In genomic region chr2:21024722-21025389, GRCh38 we compare ENCODE assay signal across 1 cellular context.
TF ChIP-seq lines count a peak whose summit lies in the region.

No MANE protein-coding gene starts in this region.

TF ChIP-seq in HepG2, 621 proteins besides CTCF, POLR2A, EP300 and RAD21 (continued from another document):
- TF ChIP-seq, protein P1, sequence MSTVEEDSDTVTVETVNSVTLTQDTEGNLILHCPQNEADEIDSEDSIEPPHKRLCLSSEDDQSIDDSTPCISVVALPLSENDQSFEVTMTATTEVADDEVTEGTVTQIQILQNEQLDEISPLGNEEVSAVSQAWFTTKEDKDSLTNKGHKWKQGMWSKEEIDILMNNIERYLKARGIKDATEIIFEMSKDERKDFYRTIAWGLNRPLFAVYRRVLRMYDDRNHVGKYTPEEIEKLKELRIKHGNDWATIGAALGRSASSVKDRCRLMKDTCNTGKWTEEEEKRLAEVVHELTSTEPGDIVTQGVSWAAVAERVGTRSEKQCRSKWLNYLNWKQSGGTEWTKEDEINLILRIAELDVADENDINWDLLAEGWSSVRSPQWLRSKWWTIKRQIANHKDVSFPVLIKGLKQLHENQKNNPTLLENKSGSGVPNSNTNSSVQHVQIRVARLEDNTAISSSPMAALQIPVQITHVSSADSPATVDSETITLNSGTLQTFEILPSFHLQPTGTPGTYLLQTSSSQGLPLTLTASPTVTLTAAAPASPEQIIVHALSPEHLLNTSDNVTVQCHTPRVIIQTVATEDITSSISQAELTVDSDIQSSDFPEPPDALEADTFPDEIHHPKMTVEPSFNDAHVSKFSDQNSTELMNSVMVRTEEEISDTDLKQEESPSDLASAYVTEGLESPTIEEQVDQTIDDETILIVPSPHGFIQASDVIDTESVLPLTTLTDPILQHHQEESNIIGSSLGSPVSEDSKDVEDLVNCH (CRISPR knock-in tag; IDR thresholded peaks at IDR 0.05), result no peak
- TF ChIP-seq ZFP1 (CRISPR knock-in tag; IDR thresholded peaks at IDR 0.05) (no peak), TOPORS (CRISPR knock-in tag; IDR thresholded peaks at IDR 0.05) (0 out of 2 replicates have a peak, but pooled peaks have one; percentile 27), ESRRA (CRISPR knock-in tag; IDR thresholded peaks at IDR 0.05; ENCODE audit: low read depth) (no peak), ZNF205 (CRISPR knock-in tag; IDR thresholded peaks at IDR 0.05) (no peak), SIN3A (IDR thresholded peaks at IDR 0.05; ENCODE audit: borderline replicate concordance, low read depth, low read length) (0 out of 2 replicates have a peak, but pooled peaks have one; percentile 23), ARID2 (CRISPR knock-in tag; IDR thresholded peaks at IDR 0.05; ENCODE audit: borderline replicate concordance) (0 out of 2 replicates have a peak, but pooled peaks have one; percentile 15), NR2C2 (CRISPR knock-in tag; IDR thresholded peaks at IDR 0.05; ENCODE audit: borderline replicate concordance) (no peak), KDM3A (CRISPR knock-in tag; IDR thresholded peaks at IDR 0.05; ENCODE audit: low read depth) (no peak), SSRP1 (CRISPR knock-in tag; IDR thresholded peaks at IDR 0.05) (peak; percentile 87; the same call in 1 of the 2 replicates), ZBTB21 (CRISPR knock-in tag; IDR thresholded peaks at IDR 0.05) (no peak), GABPB1 (CRISPR knock-in tag; IDR thresholded peaks at IDR 0.05) (0 out of 2 replicates have a peak, but pooled peaks have one; percentile 7), HOXA7 (CRISPR knock-in tag; IDR thresholded peaks at IDR 0.05) (no peak), AHR (CRISPR knock-in tag; IDR thresholded peaks at IDR 0.05) (no peak), SMYD3 (CRISPR knock-in tag; IDR thresholded peaks at IDR 0.05) (no peak), ZNF841 (CRISPR knock-in tag; IDR thresholded peaks at IDR 0.05; ENCODE audit: borderline replicate concordance) (no peak), TCF7L2 (IDR thresholded peaks at IDR 0.05; ENCODE audit: low read depth, low read length) (no peak), ZNF709 (CRISPR knock-in tag; IDR thresholded peaks at IDR 0.05) (no peak)
- TF ChIP-seq, protein P2, sequence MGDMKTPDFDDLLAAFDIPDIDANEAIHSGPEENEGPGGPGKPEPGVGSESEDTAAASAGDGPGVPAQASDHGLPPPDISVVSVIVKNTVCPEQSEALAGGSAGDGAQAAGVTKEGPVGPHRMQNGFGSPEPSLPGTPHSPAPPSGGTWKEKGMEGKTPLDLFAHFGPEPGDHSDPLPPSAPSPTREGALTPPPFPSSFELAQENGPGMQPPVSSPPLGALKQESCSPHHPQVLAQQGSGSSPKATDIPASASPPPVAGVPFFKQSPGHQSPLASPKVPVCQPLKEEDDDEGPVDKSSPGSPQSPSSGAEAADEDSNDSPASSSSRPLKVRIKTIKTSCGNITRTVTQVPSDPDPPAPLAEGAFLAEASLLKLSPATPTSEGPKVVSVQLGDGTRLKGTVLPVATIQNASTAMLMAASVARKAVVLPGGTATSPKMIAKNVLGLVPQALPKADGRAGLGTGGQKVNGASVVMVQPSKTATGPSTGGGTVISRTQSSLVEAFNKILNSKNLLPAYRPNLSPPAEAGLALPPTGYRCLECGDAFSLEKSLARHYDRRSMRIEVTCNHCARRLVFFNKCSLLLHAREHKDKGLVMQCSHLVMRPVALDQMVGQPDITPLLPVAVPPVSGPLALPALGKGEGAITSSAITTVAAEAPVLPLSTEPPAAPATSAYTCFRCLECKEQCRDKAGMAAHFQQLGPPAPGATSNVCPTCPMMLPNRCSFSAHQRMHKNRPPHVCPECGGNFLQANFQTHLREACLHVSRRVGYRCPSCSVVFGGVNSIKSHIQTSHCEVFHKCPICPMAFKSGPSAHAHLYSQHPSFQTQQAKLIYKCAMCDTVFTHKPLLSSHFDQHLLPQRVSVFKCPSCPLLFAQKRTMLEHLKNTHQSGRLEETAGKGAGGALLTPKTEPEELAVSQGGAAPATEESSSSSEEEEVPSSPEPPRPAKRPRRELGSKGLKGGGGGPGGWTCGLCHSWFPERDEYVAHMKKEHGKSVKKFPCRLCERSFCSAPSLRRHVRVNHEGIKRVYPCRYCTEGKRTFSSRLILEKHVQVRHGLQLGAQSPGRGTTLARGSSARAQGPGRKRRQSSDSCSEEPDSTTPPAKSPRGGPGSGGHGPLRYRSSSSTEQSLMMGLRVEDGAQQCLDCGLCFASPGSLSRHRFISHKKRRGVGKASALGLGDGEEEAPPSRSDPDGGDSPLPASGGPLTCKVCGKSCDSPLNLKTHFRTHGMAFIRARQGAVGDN (CRISPR knock-in tag; IDR thresholded peaks at IDR 0.05), result peak; percentile 28; the same call in 1 of the 2 replicates
